1 cellular context compared by ENCODE assay signal in genomic region chr1:246930830-246931548, GRCh38.
TF ChIP-seq lines count a peak whose summit lies in the region.

No MANE protein-coding gene starts in this region.

TF ChIP-seq in HepG2, 621 proteins besides CTCF, POLR2A, EP300 and RAD21 (continued from another document and continues in another):
- TF ChIP-seq ATF6 (CRISPR knock-in tag; conservative IDR thresholded peaks at IDR 0.05) (no peak), CREB3 (CRISPR knock-in tag; IDR thresholded peaks at IDR 0.05) (peak; percentile 62; the same call in 1 of the 2 replicates), MAX (IDR thresholded peaks at IDR 0.05) (peak; percentile 66; the same call in 1 of the 2 replicates), ZNF768 (CRISPR knock-in tag; IDR thresholded peaks at IDR 0.05) (peak; percentile 46; the same call in 1 of the 2 replicates), GATAD2A (CRISPR knock-in tag; IDR thresholded peaks at IDR 0.05) (no peak), ATF5 (CRISPR knock-in tag; IDR thresholded peaks at IDR 0.05; ENCODE audit: low read depth) (no peak), CSRNP2 (CRISPR knock-in tag; conservative IDR thresholded peaks at IDR 0.05; ENCODE audit: low read depth) (no peak), ZNF644 (CRISPR knock-in tag; IDR thresholded peaks at IDR 0.05; ENCODE audit: low read depth) (no peak), ZNF839 (CRISPR knock-in tag; IDR thresholded peaks at IDR 0.05; ENCODE audit: borderline replicate concordance) (no peak), DBP (CRISPR knock-in tag; IDR thresholded peaks at IDR 0.05; ENCODE audit: not compliant biosample characterization) (no peak), U2AF1 (optimal IDR thresholded peaks at IDR 0.05; ENCODE audit: low read depth, low read length) (no peak), SKIL (CRISPR knock-in tag; IDR thresholded peaks at IDR 0.05; ENCODE audit: borderline replicate concordance) (no peak), MEF2D (CRISPR knock-in tag; IDR thresholded peaks at IDR 0.05) (no peak), ZNF777 (CRISPR knock-in tag; IDR thresholded peaks at IDR 0.05) (no peak), ZFAT (CRISPR knock-in tag; conservative IDR thresholded peaks at IDR 0.05) (0 out of 2 replicates have a peak, but pooled peaks have one; percentile 61), ZNF850 (CRISPR knock-in tag; conservative IDR thresholded peaks at IDR 0.05) (no peak), ZNF101 (CRISPR knock-in tag; IDR thresholded peaks at IDR 0.05; ENCODE audit: borderline replicate concordance, low read depth) (no peak), ZNF180 (CRISPR knock-in tag; IDR thresholded peaks at IDR 0.05; ENCODE audit: borderline replicate concordance, low read depth) (no peak), GATAD1 (CRISPR knock-in tag; IDR thresholded peaks at IDR 0.05) (no peak), ZFP36L2 (CRISPR knock-in tag; IDR thresholded peaks at IDR 0.05) (no peak), SRSF9 (IDR thresholded peaks at IDR 0.05; ENCODE audit: borderline replicate concordance, insufficient read depth, low read depth, low read length, poor library complexity, severe bottlenecking) (no peak), ZNF142 (CRISPR knock-in tag; IDR thresholded peaks at IDR 0.05) (no peak), USF2 (IDR thresholded peaks at IDR 0.05; ENCODE audit: low read depth, low read length) (no peak), USF2 (CRISPR knock-in tag; IDR thresholded peaks at IDR 0.05; ENCODE audit: borderline replicate concordance) (no peak), BRCA1 (CRISPR knock-in tag; IDR thresholded peaks at IDR 0.05) (no peak), ARNTL (CRISPR knock-in tag; IDR thresholded peaks at IDR 0.05) (no peak), HNF1B (CRISPR knock-in tag; IDR thresholded peaks at IDR 0.05) (no peak), ZNF790 (CRISPR knock-in tag; IDR thresholded peaks at IDR 0.05; ENCODE audit: borderline replicate concordance) (no peak), ZNF275 (CRISPR knock-in tag; IDR thresholded peaks at IDR 0.05; ENCODE audit: borderline replicate concordance) (no peak), ZSCAN5A (CRISPR knock-in tag; IDR thresholded peaks at IDR 0.05; ENCODE audit: borderline replicate concordance) (no peak), LCORL (IDR thresholded peaks at IDR 0.05) (no peak), LCORL (CRISPR knock-in tag; IDR thresholded peaks at IDR 0.05) (no peak; the same call in 1 of the 2 replicates), AHR (CRISPR knock-in tag; IDR thresholded peaks at IDR 0.05) (peak; percentile 80; the same call in 1 of the 2 replicates), ZNF547 (CRISPR knock-in tag; IDR thresholded peaks at IDR 0.05) (no peak), TEAD3 (CRISPR knock-in tag; optimal IDR thresholded peaks at IDR 0.05; ENCODE audit: borderline replicate concordance) (peak; percentile 49), ISL2 (CRISPR knock-in tag; IDR thresholded peaks at IDR 0.05) (no peak)
